In genomic region chr20:6651561-6651960, GRCh38 we compare ENCODE assay signal across 22 cellular contexts.
DNase-seq lines count a peak whose midpoint lies in the region; ATAC-seq and TF ChIP-seq lines count a peak whose summit lies in the region.
"Had no signal": no experiment of that assay in that cellular context is flagged by ENCODE, and none has a peak within 500 bp of the region (broad histone marks: within the 10 kb centered on the region; RNA-seq: fewer than 3 reads in every experiment).

No MANE protein-coding gene starts in this region.

- H3K27me3 Mint-ChIP-seq in MCF 10A (ENCODE audit: insufficient read depth, unreplicated experiment) = no peaks in the 10 kb centered on the region
- no peaks in the 10 kb centered on the region for H3K27me3 Mint-ChIP-seq in CD8-positive, alpha-beta T cell (ENCODE audit: low read depth)
- H3K27me3 Mint-ChIP-seq: activated CD4-positive, alpha-beta T cell treated with anti-CD3 and anti-CD28 coated beads for 36 hours; naive B cell; stimulated activated naive B cell treated with anti-CD40 and anti-IgM and Interleukin-4, amounts not matched to agents 10 μg/mL and 1 μg/mL and 100 μg/mL, for 72 hours had no signal

- H3K27ac Mint-ChIP-seq in MCF 10A (ENCODE audit: low read depth, unreplicated experiment) = peak overlapping the region; percentile 46
- no peak overlapping the region for H3K27ac Mint-ChIP-seq in activated naive CD4-positive, alpha-beta T cell treated with anti-CD3 and anti-CD28 coated beads, Interleukin-2, amount 50 U/mL, for 72 hours
- H3K27ac Mint-ChIP-seq in CD8-positive, alpha-beta T cell = no peak overlapping the region
- H3K27ac Mint-ChIP-seq: activated CD4-positive, alpha-beta T cell treated with anti-CD3 and anti-CD28 coated beads for 36 hours; activated naive CD4-positive, alpha-beta T cell treated with anti-CD3 and anti-CD28 coated beads for 36 hours; naive B cell; stimulated activated naive B cell treated with anti-CD40 and anti-IgM and Interleukin-4, amounts not matched to agents 10 μg/mL and 1 μg/mL and 100 μg/mL, for 72 hours had no signal

- peak; percentile 47 for ATAC-seq in HG02938 (IDR thresholded peaks at IDR 0.05; ENCODE audit: unreplicated experiment)
- ATAC-seq in HG03460 (IDR thresholded peaks at IDR 0.05; ENCODE audit: unreplicated experiment) = peak; percentile 78
- no peak for ATAC-seq in activated naive CD4-positive, alpha-beta T cell treated with anti-CD3 and anti-CD28 coated beads, Interleukin-2, amount 50 U/mL, for 72 hours
- ATAC-seq in CD8-positive, alpha-beta T cell = no peak
- ATAC-seq: activated CD4-positive, alpha-beta T cell treated with anti-CD3 and anti-CD28 coated beads for 36 hours; activated T-cell treated with anti-CD3 and anti-CD28 coated beads, Interleukin-2, amount 50 U/mL, for 4 hours; K562; stimulated activated naive B cell treated with anti-CD40 and anti-IgM and Interleukin-4, amounts not matched to agents 10 μg/mL and 1 μg/mL and 100 μg/mL, for 72 hours had no signal

- no peak for TF ChIP-seq CTCF in MCF 10A (IDR thresholded peaks at IDR 0.05; ENCODE audit: unreplicated experiment)
- TF ChIP-seq CTCF in breast epithelium (IDR thresholded peaks at IDR 0.05) = no peak
- no peak for TF ChIP-seq CTCF in CD8-positive, alpha-beta T cell (IDR thresholded peaks at IDR 0.05)

- peaks cover 4% of the 10 kb centered on the region for H3K36me3 Mint-ChIP-seq in MCF 10A (ENCODE audit: insufficient read depth, unreplicated experiment)
- no peaks in the 10 kb centered on the region for H3K36me3 Mint-ChIP-seq in activated naive CD4-positive, alpha-beta T cell treated with anti-CD3 and anti-CD28 coated beads, Interleukin-2, amount 50 U/mL, for 72 hours
- no peaks in the 10 kb centered on the region for H3K36me3 Mint-ChIP-seq in CD8-positive, alpha-beta T cell
- H3K36me3 Mint-ChIP-seq: naive B cell; stimulated activated naive B cell treated with anti-CD40 and anti-IgM and Interleukin-4, amounts not matched to agents 10 μg/mL and 1 μg/mL and 100 μg/mL, for 72 hours had no signal

- no peaks in the 10 kb centered on the region for H3K9me3 ChIP-seq in breast epithelium
- H3K9me3 ChIP-seq in CD8-positive, alpha-beta T cell (ENCODE audit: low read length) = no peaks in the 10 kb centered on the region
- H3K9me3 ChIP-seq: Peyer's patch had no signal

- no peak overlapping the region for H3K4me3 ChIP-seq in breast epithelium
- H3K4me3 ChIP-seq in CD8-positive, alpha-beta T cell (ENCODE audit: low read depth, low read length) = no peak overlapping the region
- H3K4me3 ChIP-seq: K562, Peyer's patch, SJSA1 had no signal

- TF ChIP-seq POLR2A in breast epithelium (IDR thresholded peaks at IDR 0.05) = no peak

- H3K27ac ChIP-seq in breast epithelium = no peak overlapping the region
- H3K27ac ChIP-seq in CD8-positive, alpha-beta T cell (ENCODE audit: low read depth, low read length) = no peak overlapping the region
- H3K27ac ChIP-seq: 22Rv1, Peyer's patch, SJSA1 had no signal

- DNase-seq in MCF 10A (ENCODE audit: unreplicated experiment) (no peak), breast epithelium (ENCODE audit: low spot score in 2 of 2) (no peak), H4 (ENCODE audit: low spot score) (no peak), NOMO-1 treated with DMSO at 0.1 percent for 48 hours (lab: John Stamatoyannopoulos, UW; ENCODE audit: unreplicated experiment) (no peak)
- DNase-seq in activated naive CD4-positive, alpha-beta T cell treated with anti-CD3 and anti-CD28 coated beads, Interleukin-2, amount 50 U/mL, for 72 hours (ENCODE audit: low spot score in 2 of 2) = no peak
- DNase-seq in CD8-positive, alpha-beta T cell = no peak
- DNase-seq: activated CD4-positive, alpha-beta T cell treated with anti-CD3 and anti-CD28 coated beads for 36 hours; activated naive CD4-positive, alpha-beta T cell treated with anti-CD3 and anti-CD28 coated beads for 36 hours; activated T-cell treated with anti-CD3 and anti-CD28 coated beads, Interleukin-2, amount 50 U/mL, for 4 hours; caudate nucleus; naive B cell; NCI-H1436; NCI-H510A; nucleus accumbens; small intestine; stimulated activated naive B cell treated with anti-CD40 and anti-IgM and Interleukin-4, amounts not matched to agents 10 μg/mL and 1 μg/mL and 100 μg/mL, for 72 hours had no signal

- CTCF ChIA-PET in MCF 10A (lab: Yijun Ruan, JAX) = interaction anchor here (0.7 to 3.5 kb wide), 16 partner anchors 9 to 599 kb away, joined by 3 to 24 read pairs (median 3); partner anchors contain the start of gene BMP2
- CTCF ChIA-PET in CD8-positive, alpha-beta T cell (lab: Charles Lee) = interaction anchor here (1.0 kb wide), 1 partner anchor 15 kb away, joined by 3 read pairs; no protein-coding TSS in a partner anchor

- no peak overlapping the region for H3K4me3 Mint-ChIP-seq in MCF 10A (ENCODE audit: unreplicated experiment)
- H3K4me3 Mint-ChIP-seq in CD8-positive, alpha-beta T cell = no peak overlapping the region
- H3K4me3 Mint-ChIP-seq: activated CD4-positive, alpha-beta T cell treated with anti-CD3 and anti-CD28 coated beads for 36 hours; activated naive CD4-positive, alpha-beta T cell treated with anti-CD3 and anti-CD28 coated beads for 36 hours; activated T-cell treated with anti-CD3 and anti-CD28 coated beads, Interleukin-2, amount 50 U/mL, for 4 hours; naive B cell; stimulated activated naive B cell treated with anti-CD40 and anti-IgM and Interleukin-4, amounts not matched to agents 10 μg/mL and 1 μg/mL and 100 μg/mL, for 72 hours had no signal

- no peaks in the 10 kb centered on the region for H3K4me1 ChIP-seq in breast epithelium
- H3K4me1 ChIP-seq in CD8-positive, alpha-beta T cell (ENCODE audit: insufficient read depth, low read length) = no peaks in the 10 kb centered on the region
- H3K4me1 ChIP-seq: Peyer's patch, SJSA1 had no signal

- BruUV-seq in MCF 10A (replicated peaks; lab: Mats Ljungman, UMichigan) = no TSS peak

- no peaks in the 10 kb centered on the region for H3K27me3 ChIP-seq in breast epithelium
- H3K27me3 ChIP-seq in CD8-positive, alpha-beta T cell (ENCODE audit: insufficient read depth, low read length) = no peaks in the 10 kb centered on the region
- H3K27me3 ChIP-seq: Peyer's patch, SJSA1 had no signal

- no peaks in the 10 kb centered on the region for H3K36me3 ChIP-seq in breast epithelium
- no peaks in the 10 kb centered on the region for H3K36me3 ChIP-seq in CD8-positive, alpha-beta T cell (ENCODE audit: insufficient read depth, low read length)
- H3K36me3 ChIP-seq: Peyer's patch, SJSA1 had no signal

- POLR2A ChIA-PET in MCF 10A (lab: Yijun Ruan, JAX) = interaction anchor here (0.6 to 3.3 kb wide), 28 partner anchors 10 to 1097 kb away, joined by 3 to 63 read pairs (median 4); no protein-coding TSS in a partner anchor
- POLR2A ChIA-PET in CD8-positive, alpha-beta T cell (lab: Charles Lee) = no interaction called here

- H3K9me3 Mint-ChIP-seq in MCF 10A (ENCODE audit: unreplicated experiment) = no peaks in the 10 kb centered on the region
- H3K9me3 Mint-ChIP-seq in activated naive CD4-positive, alpha-beta T cell treated with anti-CD3 and anti-CD28 coated beads, Interleukin-2, amount 50 U/mL, for 72 hours = peaks cover 9 to 10% of the 10 kb centered on the region in 2 donors
- peaks cover 5% of the 10 kb centered on the region for H3K9me3 Mint-ChIP-seq in CD8-positive, alpha-beta T cell
- H3K9me3 Mint-ChIP-seq: activated naive CD4-positive, alpha-beta T cell treated with anti-CD3 and anti-CD28 coated beads for 36 hours; activated T-cell treated with anti-CD3 and anti-CD28 coated beads, Interleukin-2, amount 50 U/mL, for 4 hours; stimulated activated naive B cell treated with anti-CD40 and anti-IgM and Interleukin-4, amounts not matched to agents 10 μg/mL and 1 μg/mL and 100 μg/mL, for 72 hours had no signal

- H3K4me1 Mint-ChIP-seq in MCF 10A (ENCODE audit: insufficient read depth, unreplicated experiment) = peaks cover 34% of the 10 kb centered on the region
- H3K4me1 Mint-ChIP-seq in CD8-positive, alpha-beta T cell (ENCODE audit: low read depth) = no peaks in the 10 kb centered on the region
- H3K4me1 Mint-ChIP-seq: activated CD4-positive, alpha-beta T cell treated with anti-CD3 and anti-CD28 coated beads for 36 hours; naive B cell; stimulated activated naive B cell treated with anti-CD40 and anti-IgM and Interleukin-4, amounts not matched to agents 10 μg/mL and 1 μg/mL and 100 μg/mL, for 72 hours had no signal

- intact Hi-C loops in MCF 10A (cut with micrococcal nuclease) (loop anchor here (5.0 kb wide), 1 partner anchor 116 kb away; the partner anchor contains the start of gene BMP2), breast epithelium (cut with DNase I; ENCODE audit: low total_unique reads) (no loop called here)
- intact Hi-C loops in CD8-positive, alpha-beta T cell (cut with DNase I, micrococcal nuclease) = no loop called here

Comparison
In these comparisons a context has a peak if more than half of its experiments do, and no peak if none do; other contexts are left out.
1. ATAC-seq: peak in HG02938 (single experiment) and HG03460 (single experiment); none in activated naive CD4-positive, alpha-beta T cell treated with anti-CD3 and anti-CD28 coated beads, Interleukin-2, amount 50 U/mL, for 72 hours (0 of 2) and CD8-positive, alpha-beta T cell (single experiment).